38 cellular contexts compared by ENCODE assay signal in the genomic region with DNA sequence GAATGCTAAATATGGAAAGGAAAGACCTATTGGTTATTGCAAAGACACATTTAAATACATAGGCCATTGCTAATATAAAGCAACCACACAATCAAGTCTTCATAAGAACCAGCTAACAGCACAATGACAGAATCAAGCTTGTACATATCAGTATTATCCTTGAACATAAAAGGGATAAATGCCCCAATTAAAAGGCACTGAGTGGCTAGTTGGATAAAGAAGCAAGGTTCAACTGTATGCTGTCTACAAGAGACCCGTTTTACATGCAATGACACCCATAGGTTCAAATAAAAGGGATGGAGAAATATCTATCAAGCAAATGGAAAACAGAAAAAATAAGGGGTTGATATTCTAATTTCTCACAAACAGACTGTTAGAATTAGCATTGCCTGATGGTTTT.
"Had no signal": no experiment of that assay in that cellular context is flagged by ENCODE, and none has a peak within 500 bp of the region (broad histone marks: within the 10 kb centered on the region; RNA-seq: fewer than 3 reads in every experiment).

No MANE protein-coding gene starts in this region.

- H3K4me2 ChIP-seq: KMS-11 had no signal

- H3K9ac ChIP-seq: KMS-11 had no signal

- H3K36me3 ChIP-seq: MG63 had no signal

- H3K27me3 ChIP-seq: MG63 had no signal

- H3K4me3 ChIP-seq: MG63 had no signal

- DNase-seq: Karpas-422, Kasumi-1, MG63, MM.1S, MV-4-11, NCI-H1048, NCI-H1092, NCI-H1092 treated with DMSO at 0.1 percent for 48 hours, NCI-H1105, NCI-H1105 treated with DMSO at 0.1 percent for 48 hours, NCI-H1417, NCI-H1417 treated with DMSO at 0.1 percent for 48 hours, NCI-H1436, NCI-H1436 treated with DMSO at 0.1 percent for 48 hours, NCI-H146, NCI-H1694, NCI-H1694 treated with DMSO at 0.1 percent for 48 hours, NCI-H187, NCI-H187 treated with DMSO at 0.1 percent for 48 hours, NCI-H1930, NCI-H2029, NCI-H2029 treated with DMSO at 0.1 percent for 48 hours, NCI-H2081, NCI-H2081 treated with DMSO at 0.1 percent for 48 hours, NCI-H2107, NCI-H2171, NCI-H2171 treated with DMSO at 0.1 percent for 48 hours, NCI-H2227 treated with DMSO at 0.1 percent for 48 hours, NCI-H226, NCI-H345, NCI-H446, NCI-H446 treated with DMSO at 0.1 percent for 48 hours, NCI-H510A, NCI-H510A treated with DMSO at 0.1 percent for 48 hours, NCI-H524, NCI-H524 treated with DMSO at 0.1 percent for 48 hours, NCI-H526 had no signal

- H3K27ac ChIP-seq: KMS-11 had no signal
